Comparison of ENCODE assay signal across 1 cellular context in the genomic region with DNA sequence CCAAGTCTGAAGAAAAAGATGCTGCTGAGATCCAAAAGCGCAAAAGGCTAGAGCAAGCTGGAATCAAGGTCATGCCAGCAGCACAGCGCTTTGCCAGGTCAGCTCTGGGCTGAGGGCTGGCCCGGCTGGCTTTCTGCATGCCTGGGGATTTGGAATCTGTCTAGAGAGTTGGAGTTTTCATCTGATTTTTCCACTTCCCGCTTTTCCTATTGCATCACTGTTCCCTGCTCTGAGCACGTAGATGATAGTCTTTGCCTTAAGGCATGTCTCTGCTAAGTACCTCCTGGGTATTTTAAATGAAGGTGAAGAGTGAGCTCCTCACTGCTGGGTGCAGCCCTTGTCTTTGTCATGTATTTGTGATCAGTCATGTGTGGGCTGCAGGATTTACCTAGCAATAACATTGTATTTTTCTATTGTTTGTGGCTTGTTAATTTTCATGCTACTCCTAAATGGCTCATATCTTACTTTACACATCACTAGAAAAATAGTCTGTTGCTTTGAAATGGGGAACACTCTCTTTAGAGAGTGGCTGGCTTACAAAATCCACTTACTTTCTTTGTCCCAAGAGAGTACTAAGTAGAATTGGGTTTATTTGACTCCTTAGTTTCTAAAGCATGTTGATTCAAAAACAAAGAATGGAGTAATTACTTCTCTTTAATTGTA.
TF ChIP-seq lines count a peak whose summit lies in the region.

No MANE protein-coding gene starts in this region.

TF ChIP-seq in H1, 55 proteins besides CTCF, POLR2A, EP300 and RAD21:
- no peak for TF ChIP-seq GTF2F1 (IDR thresholded peaks at IDR 0.05; ENCODE audit: borderline replicate concordance, low read depth, low read length)
- no peak for TF ChIP-seq MAFK (IDR thresholded peaks at IDR 0.05; ENCODE audit: low read depth, low read length)
- peak; percentile 83 for TF ChIP-seq CEBPB (IDR thresholded peaks at IDR 0.05; ENCODE audit: low read depth, low read length)
- no peak for TF ChIP-seq SAP30 (IDR thresholded peaks at IDR 0.05; ENCODE audit: insufficient read depth, insufficient replicate concordance, low read length)
- TF ChIP-seq, protein P1, sequence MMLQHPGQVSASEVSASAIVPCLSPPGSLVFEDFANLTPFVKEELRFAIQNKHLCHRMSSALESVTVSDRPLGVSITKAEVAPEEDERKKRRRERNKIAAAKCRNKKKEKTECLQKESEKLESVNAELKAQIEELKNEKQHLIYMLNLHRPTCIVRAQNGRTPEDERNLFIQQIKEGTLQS (IDR thresholded peaks at IDR 0.05; ENCODE audit: insufficient read depth, low read depth, low read length), result peak; percentile 56; the same call in 1 of the 2 replicates
- peak; percentile 81; the same call in 1 of the 2 replicates for TF ChIP-seq POU5F1 (IDR thresholded peaks at IDR 0.05; ENCODE audit: low read depth, low read length)
